Comparison of ENCODE assay signal across 1 cellular context in the genomic region with DNA sequence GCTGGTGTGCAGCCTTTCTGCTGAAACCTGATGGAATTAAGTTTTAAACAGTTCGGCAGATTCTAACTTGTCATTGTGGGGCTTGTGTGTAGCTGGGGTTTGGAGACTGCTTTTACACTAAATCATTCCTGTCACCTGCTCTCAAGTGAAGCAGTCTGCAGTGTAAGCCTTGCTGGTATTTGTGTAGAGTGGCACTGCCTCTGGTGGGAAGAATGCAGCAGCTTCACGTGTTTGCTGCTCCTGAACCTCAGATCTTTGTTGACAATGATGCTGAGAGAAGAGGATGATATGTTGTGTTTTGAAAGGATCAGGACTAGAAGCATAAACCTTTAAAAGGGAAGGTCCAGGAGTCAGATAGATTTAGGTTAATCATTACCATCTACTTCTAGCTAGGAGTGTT.
TF ChIP-seq lines count a peak whose summit lies in the region.

No MANE protein-coding gene starts in this region.

TF ChIP-seq in HepG2, 621 proteins besides CTCF, POLR2A, EP300 and RAD21 (continued from another document):
- TF ChIP-seq HOMEZ (CRISPR knock-in tag; IDR thresholded peaks at IDR 0.05; ENCODE audit: low read depth), result peak; percentile 47; the same call in 1 of the 2 replicates
- TF ChIP-seq MAFK (conservative IDR thresholded peaks at IDR 0.05 in 1 of 2, IDR thresholded peaks at IDR 0.05 in 1 of 2; ENCODE audit: low read length in 2 of 2), result no peak
- TF ChIP-seq MED8 (CRISPR knock-in tag; IDR thresholded peaks at IDR 0.05; ENCODE audit: insufficient replicate concordance), result no peak
- TF ChIP-seq FOSL2 (CRISPR knock-in tag; IDR thresholded peaks at IDR 0.05), result peak; percentile 43; the same call in 1 of the 2 replicates
- peak; percentile 48; the same call in 1 of the 2 replicates for TF ChIP-seq ARNTL (CRISPR knock-in tag; IDR thresholded peaks at IDR 0.05)
- 0 out of 2 replicates have a peak, but pooled peaks have one; percentile 17 for TF ChIP-seq THRA (CRISPR knock-in tag; IDR thresholded peaks at IDR 0.05; ENCODE audit: borderline replicate concordance)
- TF ChIP-seq STAT5B (CRISPR knock-in tag; IDR thresholded peaks at IDR 0.05), result no peak
- peak; percentile 44; the same call in 1 of the 2 replicates for TF ChIP-seq FOXO1 (CRISPR knock-in tag; IDR thresholded peaks at IDR 0.05)
- no peak for TF ChIP-seq MAZ (IDR thresholded peaks at IDR 0.05; ENCODE audit: borderline replicate concordance, low read depth, low read length)
- no peak for TF ChIP-seq MAZ (CRISPR knock-in tag; IDR thresholded peaks at IDR 0.05; ENCODE audit: low read depth)
- 0 out of 2 replicates have a peak, but pooled peaks have one; percentile 26 for TF ChIP-seq SPEN (CRISPR knock-in tag; IDR thresholded peaks at IDR 0.05; ENCODE audit: low read depth)
- TF ChIP-seq BHLHE40 (IDR thresholded peaks at IDR 0.05; ENCODE audit: low read length), result peak; percentile 88
- TF ChIP-seq HDAC2 (CRISPR knock-in tag; IDR thresholded peaks at IDR 0.05), result peak; percentile 86
- peak; percentile 44; the same call in 1 of the 3 replicates for TF ChIP-seq MXI1 (IDR thresholded peaks at IDR 0.05; ENCODE audit: borderline replicate concordance, low read depth, low read length)
- TF ChIP-seq NFE2L1 (CRISPR knock-in tag; IDR thresholded peaks at IDR 0.05; ENCODE audit: borderline replicate concordance), result no peak
- TF ChIP-seq MYC (CRISPR knock-in tag; IDR thresholded peaks at IDR 0.05; ENCODE audit: borderline replicate concordance), result peak; percentile 33; the same call in 1 of the 2 replicates
- 0 out of 2 replicates have a peak, but pooled peaks have one; percentile 24 for TF ChIP-seq PITX1 (CRISPR knock-in tag; IDR thresholded peaks at IDR 0.05)
- TF ChIP-seq SALL1 (CRISPR knock-in tag; IDR thresholded peaks at IDR 0.05), result peak; percentile 72
- TF ChIP-seq, protein P1, sequence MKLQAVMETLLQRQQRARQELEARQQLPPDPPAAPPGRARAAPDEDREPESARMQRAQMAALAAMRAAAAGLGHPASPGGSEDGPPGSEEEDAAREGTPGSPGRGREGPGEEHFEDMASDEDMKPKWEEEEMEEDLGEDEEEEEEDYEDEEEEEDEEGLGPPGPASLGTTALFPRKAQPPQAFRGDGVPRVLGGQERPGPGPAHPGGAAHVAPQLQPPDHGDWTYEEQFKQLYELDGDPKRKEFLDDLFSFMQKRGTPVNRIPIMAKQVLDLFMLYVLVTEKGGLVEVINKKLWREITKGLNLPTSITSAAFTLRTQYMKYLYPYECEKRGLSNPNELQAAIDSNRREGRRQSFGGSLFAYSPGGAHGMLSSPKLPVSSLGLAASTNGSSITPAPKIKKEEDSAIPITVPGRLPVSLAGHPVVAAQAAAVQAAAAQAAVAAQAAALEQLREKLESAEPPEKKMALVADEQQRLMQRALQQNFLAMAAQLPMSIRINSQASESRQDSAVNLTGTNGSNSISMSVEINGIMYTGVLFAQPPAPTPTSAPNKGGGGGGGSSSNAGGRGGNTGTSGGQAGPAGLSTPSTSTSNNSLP (IDR thresholded peaks at IDR 0.05; ENCODE audit: low read depth, low read length), result peak; percentile 53; the same call in 1 of the 2 replicates
- no peak for TF ChIP-seq NONO (IDR thresholded peaks at IDR 0.05)
- TF ChIP-seq NONO (CRISPR knock-in tag; conservative IDR thresholded peaks at IDR 0.05), result 0 out of 2 replicates have a peak, but pooled peaks have one; percentile 3
- peak; percentile 80; the same call in 1 of the 2 replicates for TF ChIP-seq KDM1A (CRISPR knock-in tag; IDR thresholded peaks at IDR 0.05)
TF ChIP-seq in HepG2: peak in this region for 67.
